18 cellular contexts compared by ENCODE assay signal in genomic region chr16:53933407-53933806, GRCh38.
DNase-seq lines count a peak whose midpoint lies in the region; ATAC-seq and TF ChIP-seq lines count a peak whose summit lies in the region.
"Had no signal": no experiment of that assay in that cellular context is flagged by ENCODE, and none has a peak within 500 bp of the region (broad histone marks: within the 10 kb centered on the region; RNA-seq: fewer than 3 reads in every experiment).

No MANE protein-coding gene starts in this region.

- no peak for TF ChIP-seq EP300 in tibial nerve (IDR thresholded peaks at IDR 0.05)

- TF ChIP-seq CTCF in mesothelial cell of epicardium (IDR thresholded peaks at IDR 0.05; ENCODE audit: unreplicated experiment) (no peak), tibial nerve (IDR thresholded peaks at IDR 0.05) (no peak)

- H3K27ac Mint-ChIP-seq in mesothelial cell of epicardium = peak overlapping the region; percentile 60
- H3K27ac Mint-ChIP-seq: CD8-positive, alpha-beta memory T cell had no signal

- H3K4me1 ChIP-seq in tibial nerve = no peaks in the 10 kb centered on the region
- H3K4me1 ChIP-seq: A549; BLaER1 treated with 17β-estradiol and CSF1 and Interleukin-3, amounts not matched to agents 10 nM and 100 nM; SJSA1 had no signal

- H3K27me3 ChIP-seq in tibial nerve = no peaks in the 10 kb centered on the region
- H3K27me3 ChIP-seq: BLaER1 treated with 17β-estradiol and CSF1 and Interleukin-3, amounts not matched to agents 10 nM and 100 nM; SJSA1 had no signal

- 50 to 56% methylated on average over 3 of the region's 3 CpGs for WGBS in tibial nerve, 2 donors

- H3K9me3 Mint-ChIP-seq in mesothelial cell of epicardium = peaks cover 7% of the 10 kb centered on the region

- DNase-seq in NCI-H1417 (lab: John Stamatoyannopoulos, UW) = peak in 2 of 3 experiments; percentile 37 to 74
- no peak for DNase-seq in NCI-H1417 treated with DMSO at 0.1 percent for 48 hours (lab: John Stamatoyannopoulos, UW)
- DNase-seq in DMS53 treated with DMSO at 0.1 percent for 48 hours (lab: John Stamatoyannopoulos, UW; ENCODE audit: unreplicated experiment) = peak; percentile 16
- peak; percentile 79 for DNase-seq in NCI-H2227 treated with DMSO at 0.1 percent for 48 hours (lab: John Stamatoyannopoulos, UW)
- no peak for DNase-seq in mesothelial cell of epicardium (ENCODE audit: low spot score in 2 of 2, unreplicated experiment in 2 of 2)
- no peak for DNase-seq in tibial nerve (ENCODE audit: low spot score in 2 of 2)
- DNase-seq in NCI-H128 (lab: John Stamatoyannopoulos, UW; ENCODE audit: unreplicated experiment) = no peak
- DNase-seq: CD8-positive, alpha-beta memory T cell; GOT3; KG1; NCI-H526; OCI-M1; RPMI8226 had no signal

- no peaks in the 10 kb centered on the region for H3K9me3 ChIP-seq in tibial nerve
- H3K9me3 ChIP-seq: A549; BLaER1 treated with 17β-estradiol and CSF1 and Interleukin-3, amounts not matched to agents 10 nM and 100 nM; SJSA1 had no signal

- peaks cover 8% of the 10 kb centered on the region for H3K36me3 Mint-ChIP-seq in mesothelial cell of epicardium

- H3K27ac ChIP-seq in tibial nerve = no peak overlapping the region
- H3K27ac ChIP-seq: A549; BLaER1 treated with 17β-estradiol and CSF1 and Interleukin-3, amounts not matched to agents 10 nM and 100 nM; SJSA1 had no signal

- no peak for TF ChIP-seq POLR2A in tibial nerve (IDR thresholded peaks at IDR 0.05)

- H3K36me3 ChIP-seq in tibial nerve = peaks cover 0 to 38% (median 0%) of the 10 kb centered on the region in 3 donors

- H3K4me3 Mint-ChIP-seq in mesothelial cell of epicardium = no peak overlapping the region
- H3K4me3 Mint-ChIP-seq: CD8-positive, alpha-beta memory T cell had no signal

- H3K4me1 Mint-ChIP-seq in mesothelial cell of epicardium = peaks cover 47% of the 10 kb centered on the region

- no peak for ATAC-seq in HG02981 (IDR thresholded peaks at IDR 0.05; ENCODE audit: unreplicated experiment)
- ATAC-seq: A549, HepG2 had no signal

- H3K4me3 ChIP-seq in tibial nerve = no peak overlapping the region
- H3K4me3 ChIP-seq: A549; BLaER1 treated with 17β-estradiol and CSF1 and Interleukin-3, amounts not matched to agents 10 nM and 100 nM; SJSA1 had no signal

- H3K27me3 Mint-ChIP-seq in mesothelial cell of epicardium (ENCODE audit: low read depth) = no peaks in the 10 kb centered on the region
- H3K27me3 Mint-ChIP-seq: CD8-positive, alpha-beta memory T cell had no signal

Comparison
In these comparisons a context has a peak if more than half of its experiments do, and no peak if none do; other contexts are left out.
1. DNase-seq: peak in NCI-H1417 (2 of 3), DMS53 treated with DMSO at 0.1 percent for 48 hours (single experiment) and NCI-H2227 treated with DMSO at 0.1 percent for 48 hours (single experiment); none in NCI-H1417 treated with DMSO at 0.1 percent for 48 hours (single experiment), mesothelial cell of epicardium (0 of 2), tibial nerve (0 of 2) and NCI-H128 (single experiment).